8 cellular contexts compared by ENCODE assay signal in the genomic region with DNA sequence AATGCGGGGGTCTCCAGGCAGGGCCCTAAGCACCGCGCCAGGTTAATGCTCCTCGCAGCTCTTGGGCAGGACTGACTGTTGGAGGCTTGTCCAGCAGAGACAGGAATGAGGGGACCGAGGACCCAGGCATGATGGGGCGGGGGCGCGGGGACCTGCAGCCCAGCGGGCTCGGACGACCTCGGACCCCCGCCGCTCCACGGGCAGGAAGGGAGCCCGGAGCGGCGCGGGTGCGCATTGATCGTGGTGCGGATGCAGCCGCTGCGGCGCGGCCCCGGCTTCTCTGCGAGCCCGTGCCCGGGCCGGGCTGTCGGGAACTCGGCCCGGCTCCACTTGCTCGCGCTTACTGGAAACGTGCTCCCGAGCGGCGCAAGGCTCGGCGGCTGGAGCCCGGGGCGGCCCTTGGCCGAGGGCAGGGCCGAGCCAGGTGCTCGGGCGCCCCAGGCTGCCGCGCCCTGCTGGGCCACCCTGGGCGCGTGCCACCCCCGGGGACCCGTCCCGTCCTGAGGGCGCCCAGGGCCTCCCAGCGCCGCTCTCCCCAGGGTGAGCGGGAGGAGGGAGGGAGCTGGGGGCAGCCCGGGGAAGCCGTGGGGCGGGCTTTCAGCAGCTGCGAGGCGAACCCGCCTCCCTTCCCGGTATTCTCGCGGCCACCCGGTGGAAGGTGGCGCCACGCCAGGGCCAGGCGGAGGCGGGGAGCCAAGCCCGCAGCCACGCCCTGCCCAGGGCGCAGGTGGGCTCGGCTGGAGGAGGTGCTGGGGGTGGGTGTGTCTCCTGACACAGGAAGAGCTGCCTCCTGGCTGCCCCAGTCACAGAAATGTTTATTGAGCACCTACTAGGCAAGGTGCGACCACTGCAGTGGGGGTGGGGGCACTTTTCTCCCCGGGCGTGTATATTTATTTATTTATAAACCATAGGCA. TPM values are rescaled to one million over a fixed set of nuclear protein-coding genes. Genes with fewer than 3 reads are reported as not detected.
DNase-seq lines count a peak whose midpoint lies in the region; ATAC-seq, FAIRE-seq and TF ChIP-seq lines count a peak whose summit lies in the region.

No MANE protein-coding gene starts in this region.

- peak overlapping the region; percentile 62 for H3K4me3 Mint-ChIP-seq in activated naive CD4-positive, alpha-beta T cell treated with anti-CD3 and anti-CD28 coated beads, Interleukin-2, amount 10 ng/mL, durations not matched to agents 7 days and 5 days

- no peaks in the 10 kb centered on the region for H3K36me3 Mint-ChIP-seq in activated naive CD4-positive, alpha-beta T cell treated with anti-CD3 and anti-CD28 coated beads, Interleukin-2, amount 10 ng/mL, durations not matched to agents 7 days and 5 days

- H3K4me1 ChIP-seq in psoas muscle, result peaks cover 11% of the 10 kb centered on the region

- peaks cover 52% of the 10 kb centered on the region for H3K4me1 Mint-ChIP-seq in activated naive CD4-positive, alpha-beta T cell treated with anti-CD3 and anti-CD28 coated beads, Interleukin-2, amount 10 ng/mL, durations not matched to agents 7 days and 5 days

- peak overlapping the region; percentile 19 for H3K27ac Mint-ChIP-seq in activated naive CD4-positive, alpha-beta T cell treated with anti-CD3 and anti-CD28 coated beads, Interleukin-2, amount 10 ng/mL, durations not matched to agents 7 days and 5 days

- peak; percentile 50 for DNase-seq in GF-D8 (lab: John Stamatoyannopoulos, UW)
- DNase-seq in Kasumi-1 (lab: John Stamatoyannopoulos, UW), result peak; percentile 47 to 60
- peak; percentile 94 for DNase-seq in RWPE1 (ENCODE audit: low spot score)
- peak; percentile 81 for DNase-seq in activated naive CD4-positive, alpha-beta T cell treated with anti-CD3 and anti-CD28 coated beads, Interleukin-2, amount 10 ng/mL, durations not matched to agents 7 days and 5 days
- DNase-seq in Right ventricle myocardium inferior (ENCODE audit: missing footprints), result peak; percentile 85
- peak; percentile 76 to 78 for DNase-seq in psoas muscle
- DNase-seq in urothelium cell line (ENCODE audit: low spot score), result peak; percentile 91
- DNase-seq in WERI-Rb-1, result no peak

- H3K9me3 ChIP-seq in psoas muscle (no peaks in the 10 kb centered on the region), WERI-Rb-1 (ENCODE audit: severe bottlenecking) (no peaks in the 10 kb centered on the region)

- H3K27me3 Mint-ChIP-seq in activated naive CD4-positive, alpha-beta T cell treated with anti-CD3 and anti-CD28 coated beads, Interleukin-2, amount 10 ng/mL, durations not matched to agents 7 days and 5 days, result peaks cover 54% of the 10 kb centered on the region

- no peaks in the 10 kb centered on the region for H3K27me3 ChIP-seq in psoas muscle (ENCODE audit: insufficient read depth in 3 of 3, low read length in 2 of 3)
- no peaks in the 10 kb centered on the region for H3K27me3 ChIP-seq in WERI-Rb-1 (ENCODE audit: insufficient read depth, low read depth, severe bottlenecking)

- H3K4me3 ChIP-seq in psoas muscle (peak overlapping the region; percentile 60), WERI-Rb-1 (ENCODE audit: low read depth, low read length) (no peak overlapping the region)

- 3 to 4% (median 4%) methylated on average over 59 to 80 of the region's 80 CpGs for WGBS in psoas muscle, 3 donors

- intact Hi-C loops in Right ventricle myocardium inferior (cut with DNase I) (loop anchor here (2.0 kb wide), 1 partner anchor 45 kb away; no protein-coding TSS in a partner anchor), psoas muscle (cut with DNase I) (no loop called here)

- H3K27ac ChIP-seq in RWPE1 (peak overlapping the region; percentile 96), psoas muscle (peak overlapping the region; percentile 86), WERI-Rb-1 (no peak overlapping the region)

- peak; percentile 40 for FAIRE-seq in urothelium cell line (lab: Jason Lieb, UNC)

- ATAC-seq in Right ventricle myocardium inferior, result peak; percentile 74
- ATAC-seq in psoas muscle, result peak; percentile 68 to 87 (median 81)

- no peak for TF ChIP-seq CTCF in RWPE1 (conservative IDR thresholded peaks at IDR 0.05; ENCODE audit: low read depth)
- no peak for TF ChIP-seq CTCF in psoas muscle (IDR thresholded peaks at IDR 0.05)
- no peak for TF ChIP-seq CTCF in WERI-Rb-1 (IDR thresholded peaks at IDR 0.05; ENCODE audit: low read depth, low read length)

- CTCF ChIA-PET in RWPE1 (lab: Yijun Ruan, JAX), result interaction anchor here (0.7 to 1.2 kb wide), 3 partner anchors 22 to 63 kb away, joined by 4 to 5 read pairs (median 5); no protein-coding TSS in a partner anchor
- CTCF ChIA-PET in activated naive CD4-positive, alpha-beta T cell treated with anti-CD3 and anti-CD28 coated beads, Interleukin-2, amount 10 ng/mL, durations not matched to agents 7 days and 5 days (lab: Charles Lee), result interaction anchor here (0.7 to 1.6 kb wide), 4 partner anchors 42 to 63 kb away, joined by 3 to 4 read pairs (median 4); no protein-coding TSS in a partner anchor

- H3K36me3 ChIP-seq in psoas muscle (ENCODE audit: insufficient read depth in 1 of 2, low read depth in 1 of 2), result no peaks in the 10 kb centered on the region
- H3K36me3 ChIP-seq in WERI-Rb-1, result no peaks in the 10 kb centered on the region

- H3K9me3 Mint-ChIP-seq in activated naive CD4-positive, alpha-beta T cell treated with anti-CD3 and anti-CD28 coated beads, Interleukin-2, amount 10 ng/mL, durations not matched to agents 7 days and 5 days, result no peaks in the 10 kb centered on the region

- POLR2A ChIA-PET in RWPE1 (lab: Yijun Ruan, JAX; ENCODE audit: low non-redundant PET), result interaction anchor here (0.6 to 1.5 kb wide), 3 partner anchors 9 to 37 kb away, joined by 3 to 5 read pairs (median 3); no protein-coding TSS in a partner anchor

RNA-seq across cellular contexts. Expression of a gene that starts 45.9 kb away (rescaled TPM):
- 12.2 TPM for total RNA-seq in Right ventricle myocardium inferior
- 10 to 100 TPM in 3 of 4 donors, 1 to 10 TPM in 1; 8.5 to 43.5 (median 23.6) TPM for total RNA-seq in psoas muscle
- polyA plus RNA-seq in psoas muscle, result 10 to 100 TPM in 1 of 3 donors, 1 to 10 TPM in 2; 5.3 to 24.4 (median 7.5) TPM
